8 cellular contexts compared by ENCODE assay signal in genomic region chr3:77254967-77255831, GRCh38.
DNase-seq lines count a peak whose midpoint lies in the region; TF ChIP-seq lines count a peak whose summit lies in the region.

No MANE protein-coding gene starts in this region.

- H3K27ac ChIP-seq in HEK293 (ENCODE audit: extremely low read depth, low read depth, low read length), result no peak overlapping the region

- peaks cover 6% of the 10 kb centered on the region; the same call in 1 of the 2 replicates for H3K4me1 ChIP-seq in HEK293 (ENCODE audit: control insufficient read depth, insufficient read depth, low read length)

- CTCF ChIA-PET in HEK293 (lab: Yijun Ruan, JAX), result interaction anchor here (2.8 kb wide), 1 partner anchor 217 kb away, joined by 16 read pairs; no protein-coding TSS in a partner anchor

- DNase-seq in SIG-M5 treated with dmso at 0.1 percent for 504 hours (lab: John Stamatoyannopoulos, UW; ENCODE audit: unreplicated experiment) (peak; percentile 19), SIG-M5 (lab: John Stamatoyannopoulos, UW) (no peak), NCI-H1048 (lab: John Stamatoyannopoulos, UW) (peak; percentile 42), SKM-1 treated with dmso at 0.1 percent for 144 hours (lab: John Stamatoyannopoulos, UW; ENCODE audit: unreplicated experiment) (peak; percentile 57), foreskin fibroblast (peak; percentile 30 to 82), pons (ENCODE audit: low spot score) (peak; percentile 69), activated T-cell treated with anti-CD3 and anti-CD28 coated beads for 4 hours (no peak)

- 0 out of 2 replicates have a peak, but pooled peaks have one; percentile 15 for TF ChIP-seq CTCF in HEK293 (tag by site-specific recombination; IDR thresholded peaks at IDR 0.05)
- TF ChIP-seq CTCF in foreskin fibroblast (IDR thresholded peaks at IDR 0.05; ENCODE audit: low read depth, low read length), result peak; percentile 63

- POLR2A ChIA-PET in HEK293 (lab: Yijun Ruan, JAX), result no interaction called here

- no peak overlapping the region for H3K4me3 ChIP-seq in HEK293 (ENCODE audit: low read depth, low read length)
- no peak overlapping the region for H3K4me3 ChIP-seq in foreskin fibroblast (ENCODE audit: low read depth in 1 of 2, low read length in 2 of 2)

- no peaks in the 10 kb centered on the region for H3K36me3 ChIP-seq in HEK293 (ENCODE audit: control insufficient read depth in 2 of 2, insufficient read depth in 1 of 2, low read length in 2 of 2)

- no peaks in the 10 kb centered on the region for H3K9me3 ChIP-seq in HEK293 (ENCODE audit: control insufficient read depth, insufficient read depth, low read depth, low read length)

TF ChIP-seq in HEK293, 187 proteins besides CTCF, POLR2A, EP300 and RAD21:
- 0 out of 2 replicates have a peak, but pooled peaks have one; percentile 9 for TF ChIP-seq PRDM10 (tag by site-specific recombination; IDR thresholded peaks at IDR 0.05)
- TF ChIP-seq, protein P1, sequence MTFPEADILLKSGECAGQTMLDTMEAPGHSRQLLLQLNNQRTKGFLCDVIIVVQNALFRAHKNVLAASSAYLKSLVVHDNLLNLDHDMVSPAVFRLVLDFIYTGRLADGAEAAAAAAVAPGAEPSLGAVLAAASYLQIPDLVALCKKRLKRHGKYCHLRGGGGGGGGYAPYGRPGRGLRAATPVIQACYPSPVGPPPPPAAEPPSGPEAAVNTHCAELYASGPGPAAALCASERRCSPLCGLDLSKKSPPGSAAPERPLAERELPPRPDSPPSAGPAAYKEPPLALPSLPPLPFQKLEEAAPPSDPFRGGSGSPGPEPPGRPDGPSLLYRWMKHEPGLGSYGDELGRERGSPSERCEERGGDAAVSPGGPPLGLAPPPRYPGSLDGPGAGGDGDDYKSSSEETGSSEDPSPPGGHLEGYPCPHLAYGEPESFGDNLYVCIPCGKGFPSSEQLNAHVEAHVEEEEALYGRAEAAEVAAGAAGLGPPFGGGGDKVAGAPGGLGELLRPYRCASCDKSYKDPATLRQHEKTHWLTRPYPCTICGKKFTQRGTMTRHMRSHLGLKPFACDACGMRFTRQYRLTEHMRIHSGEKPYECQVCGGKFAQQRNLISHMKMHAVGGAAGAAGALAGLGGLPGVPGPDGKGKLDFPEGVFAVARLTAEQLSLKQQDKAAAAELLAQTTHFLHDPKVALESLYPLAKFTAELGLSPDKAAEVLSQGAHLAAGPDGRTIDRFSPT (tag by site-specific recombination; IDR thresholded peaks at IDR 0.05), result no peak
- TF ChIP-seq ZNF660 (tag by site-specific recombination; IDR thresholded peaks at IDR 0.05), result peak; percentile 33; the same call in 1 of the 2 replicates
- TF ChIP-seq ZNF654 (tag by site-specific recombination; IDR thresholded peaks at IDR 0.05; ENCODE audit: low read depth), result peak; percentile 78

Comparison
In these comparisons a context has a peak if more than half of its experiments do, and no peak if none do; other contexts are left out.
1. DNase-seq: peak in SIG-M5 treated with dmso at 0.1 percent for 504 hours (single experiment), NCI-H1048 (single experiment), SKM-1 treated with dmso at 0.1 percent for 144 hours (single experiment), foreskin fibroblast (2 of 2) and pons (single experiment); none in SIG-M5 (single experiment) and activated T-cell treated with anti-CD3 and anti-CD28 coated beads for 4 hours (single experiment).